9 cellular contexts compared by ENCODE assay signal in the genomic region with DNA sequence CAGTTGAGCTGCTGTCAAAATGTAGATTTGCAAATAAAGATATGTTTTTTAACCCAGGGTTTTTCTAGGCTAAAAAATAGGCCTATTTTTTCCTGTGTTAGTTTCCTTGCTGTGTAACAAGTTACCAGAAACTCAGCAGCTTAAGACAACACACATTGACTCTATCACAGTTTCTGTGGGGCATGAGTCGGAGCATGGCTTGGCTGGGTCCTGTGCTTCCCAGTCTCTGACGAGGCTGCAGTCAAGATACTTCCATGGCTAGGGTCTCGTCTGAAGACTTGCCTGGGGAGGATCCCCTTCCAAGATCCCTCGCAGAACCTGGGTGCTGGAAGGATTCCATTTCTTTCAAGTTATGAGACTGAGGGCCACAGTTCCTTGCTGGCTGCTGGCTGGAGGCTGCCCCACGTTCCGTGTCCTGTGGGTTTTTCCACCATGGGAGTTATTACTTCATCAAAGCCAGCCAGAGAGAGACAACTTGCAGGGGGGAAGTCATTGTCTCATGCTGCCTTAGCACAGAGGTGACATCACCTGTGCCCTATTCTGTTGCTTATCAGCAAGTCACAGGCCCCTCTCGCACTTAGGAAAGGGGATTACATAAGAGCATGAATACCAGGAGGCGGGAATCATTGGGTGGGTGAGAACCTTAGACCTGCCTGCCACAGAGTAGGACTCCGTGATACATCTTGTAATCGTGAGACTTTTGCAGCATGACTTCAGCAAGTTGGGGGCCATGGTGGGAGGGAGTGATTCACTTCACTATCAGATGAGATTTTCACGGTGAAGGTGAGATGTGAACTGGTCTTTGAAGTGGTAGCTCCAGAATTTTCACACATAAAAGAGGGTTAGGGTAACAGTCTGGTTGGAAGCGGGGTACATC.
A peak's percentile ranks its signal among the peaks of the same experiment; 100 is the strongest.
DNase-seq lines count a peak whose midpoint lies in the region; ATAC-seq and TF ChIP-seq lines count a peak whose summit lies in the region.
"Had no signal": no experiment of that assay in that cellular context is flagged by ENCODE, and none has a peak within 500 bp of the region (broad histone marks: within the 10 kb centered on the region; RNA-seq: fewer than 3 reads in every experiment).

No MANE protein-coding gene starts in this region.

- no peaks in the 10 kb centered on the region for H3K36me3 ChIP-seq in heart right ventricle

- H3K27me3 ChIP-seq in heart right ventricle, result no peaks in the 10 kb centered on the region

- 76 to 80% methylated on average over 12 of the region's 12 CpGs for WGBS in heart right ventricle, 2 donors

- CTCF ChIA-PET in activated CD4-positive, alpha-beta T cell treated with anti-CD3 and anti-CD28 coated beads, Interleukin-2, amount 10 ng/mL, durations not matched to agents 7 days and 5 days (lab: Charles Lee), result interaction anchor here (1.1 kb wide), 1 partner anchor 13 kb away, joined by 3 read pairs; no protein-coding TSS in a partner anchor

- H3K9me3 ChIP-seq in heart right ventricle, result no peaks in the 10 kb centered on the region

- no peaks in the 10 kb centered on the region for H3K9me3 Mint-ChIP-seq in activated CD4-positive, alpha-beta T cell treated with anti-CD3 and anti-CD28 coated beads, Interleukin-2, amount 10 ng/mL, durations not matched to agents 7 days and 5 days
- no peaks in the 10 kb centered on the region for H3K9me3 Mint-ChIP-seq in activated T-cell treated with anti-CD3 and anti-CD28 coated beads, Interleukin-2, amount 50 U/mL, for 72 hours

- no peak overlapping the region for H3K27ac Mint-ChIP-seq in activated CD4-positive, alpha-beta T cell treated with anti-CD3 and anti-CD28 coated beads, Interleukin-2, amount 10 ng/mL, durations not matched to agents 7 days and 5 days
- no peak overlapping the region for H3K27ac Mint-ChIP-seq in activated T-cell treated with anti-CD3 and anti-CD28 coated beads, Interleukin-2, amount 50 U/mL, for 72 hours

- peak; percentile 67 to 81 for ATAC-seq in activated T-cell treated with anti-CD3 and anti-CD28 coated beads, Interleukin-2, amount 50 U/mL, for 72 hours (replicated peaks in 1 of 2)
- peak in 4 of 8 donors; percentile 17 to 39 (median 26) for ATAC-seq in heart right ventricle
- no peak for ATAC-seq in GM21619 (IDR thresholded peaks at IDR 0.05; ENCODE audit: unreplicated experiment)

- TF ChIP-seq CTCF in heart right ventricle (IDR thresholded peaks at IDR 0.05), result no peak

- peaks cover 2% of the 10 kb centered on the region for H3K36me3 Mint-ChIP-seq in activated CD4-positive, alpha-beta T cell treated with anti-CD3 and anti-CD28 coated beads, Interleukin-2, amount 10 ng/mL, durations not matched to agents 7 days and 5 days (ENCODE audit: low read depth)
- H3K36me3 Mint-ChIP-seq in activated T-cell treated with anti-CD3 and anti-CD28 coated beads, Interleukin-2, amount 50 U/mL, for 72 hours (ENCODE audit: insufficient read depth in 2 of 2), result no peaks in the 10 kb centered on the region

- no peaks in the 10 kb centered on the region for H3K27me3 Mint-ChIP-seq in activated CD4-positive, alpha-beta T cell treated with anti-CD3 and anti-CD28 coated beads, Interleukin-2, amount 10 ng/mL, durations not matched to agents 7 days and 5 days
- H3K27me3 Mint-ChIP-seq in activated T-cell treated with anti-CD3 and anti-CD28 coated beads, Interleukin-2, amount 50 U/mL, for 72 hours (ENCODE audit: low read depth), result no peaks in the 10 kb centered on the region

- intact Hi-C loops in heart right ventricle (cut with DNase I), result no loop called here

- H3K4me3 Mint-ChIP-seq in activated CD4-positive, alpha-beta T cell treated with anti-CD3 and anti-CD28 coated beads, Interleukin-2, amount 10 ng/mL, durations not matched to agents 7 days and 5 days, result no peak overlapping the region
- peak overlapping the region; percentile 33 to 54 for H3K4me3 Mint-ChIP-seq in activated T-cell treated with anti-CD3 and anti-CD28 coated beads, Interleukin-2, amount 50 U/mL, for 72 hours

- DNase-seq in activated CD4-positive, alpha-beta T cell treated with anti-CD3 and anti-CD28 coated beads, Interleukin-2, amount 50 U/mL, for 4 hours, result peak; percentile 9 to 27
- no peak for DNase-seq in activated CD4-positive, alpha-beta T cell treated with anti-CD3 and anti-CD28 coated beads, Interleukin-2, amount 10 ng/mL, durations not matched to agents 7 days and 5 days
- DNase-seq in activated T-cell treated with anti-CD3 and anti-CD28 coated beads, Interleukin-2, amount 50 U/mL, for 72 hours, result peak; percentile 17 to 45
- DNase-seq in heart right ventricle, result no peak
- peak; percentile 51 for DNase-seq in stimulated activated CD4-positive, alpha-beta T cell treated with anti-CD3 and anti-CD28 coated beads, Interleukin-4, amount 100 ng/mL, for 24 hours
- no peak for DNase-seq in LoVo (ENCODE audit: low spot score)
- DNase-seq in germinal center (ENCODE audit: low spot score), result no peak
- DNase-seq: activated effector memory CD4-positive, alpha-beta T cell treated with anti-CD3 and anti-CD28 coated beads, Interleukin-2, amount 50 U/mL, for 16 hours had no signal

- POLR2A ChIA-PET in activated CD4-positive, alpha-beta T cell treated with anti-CD3 and anti-CD28 coated beads, Interleukin-2, amount 10 ng/mL, durations not matched to agents 7 days and 5 days (lab: Charles Lee), result no interaction called here

- peaks cover 16% of the 10 kb centered on the region for H3K4me1 Mint-ChIP-seq in activated CD4-positive, alpha-beta T cell treated with anti-CD3 and anti-CD28 coated beads, Interleukin-2, amount 10 ng/mL, durations not matched to agents 7 days and 5 days
- H3K4me1 Mint-ChIP-seq in activated T-cell treated with anti-CD3 and anti-CD28 coated beads, Interleukin-2, amount 50 U/mL, for 72 hours (ENCODE audit: low read depth), result peaks cover 27% of the 10 kb centered on the region

- peaks cover 24 to 100% (median 74%) of the 10 kb centered on the region in 9 donors for H3K4me1 ChIP-seq in heart right ventricle

- no peak overlapping the region for H3K4me3 ChIP-seq in heart right ventricle

- peak overlapping the region in 6 of 10 donors; percentile 41 to 74 (median 54) for H3K27ac ChIP-seq in heart right ventricle

Comparison
In these comparisons a context has a peak if more than half of its experiments do, and no peak if none do; other contexts are left out.
1. DNase-seq: peak in activated CD4-positive, alpha-beta T cell treated with anti-CD3 and anti-CD28 coated beads, Interleukin-2, amount 50 U/mL, for 4 hours (2 of 2), activated T-cell treated with anti-CD3 and anti-CD28 coated beads, Interleukin-2, amount 50 U/mL, for 72 hours (2 of 2) and stimulated activated CD4-positive, alpha-beta T cell treated with anti-CD3 and anti-CD28 coated beads, Interleukin-4, amount 100 ng/mL, for 24 hours (single experiment); none in activated CD4-positive, alpha-beta T cell treated with anti-CD3 and anti-CD28 coated beads, Interleukin-2, amount 10 ng/mL, durations not matched to agents 7 days and 5 days (single experiment), heart right ventricle (0 of 2), LoVo (single experiment) and germinal center (single experiment).